In genomic region chr3:127074900-127075360, GRCh38 we compare ENCODE assay signal across 9 cellular contexts.
DNase-seq lines count a peak whose midpoint lies in the region; ATAC-seq, FAIRE-seq and TF ChIP-seq lines count a peak whose summit lies in the region.
"Had no signal": no experiment of that assay in that cellular context is flagged by ENCODE, and none has a peak within 500 bp of the region (broad histone marks: within the 10 kb centered on the region; RNA-seq: fewer than 3 reads in every experiment).

No MANE protein-coding gene starts in this region.

- no peak for TF ChIP-seq CTCF in A549 (IDR thresholded peaks at IDR 0.05)
- TF ChIP-seq CTCF in pancreas (IDR thresholded peaks at IDR 0.05) = no peak
- no peak for TF ChIP-seq CTCF in ovary (IDR thresholded peaks at IDR 0.05)

- CTCF ChIA-PET in A549 (lab: Yijun Ruan, JAX) = interaction anchor here (1.6 kb wide), 1 partner anchor 10 kb away, joined by 4 read pairs; no protein-coding TSS in a partner anchor

- H3K36me3 ChIP-seq in pancreas (no peaks in the 10 kb centered on the region), ovary (no peaks in the 10 kb centered on the region)

- TF ChIP-seq RAD21 in A549 (conservative IDR thresholded peaks at IDR 0.05 in 1 of 2, IDR thresholded peaks at IDR 0.05 in 1 of 2) = no peak

- peak; percentile 47 to 77; a peak in 4 of 6 replicates for ATAC-seq in A549
- ATAC-seq in GM18499 (IDR thresholded peaks at IDR 0.05; ENCODE audit: insufficient read depth, unreplicated experiment) = peak; percentile 75
- ATAC-seq in HG02759 (IDR thresholded peaks at IDR 0.05; ENCODE audit: unreplicated experiment) = peak; percentile 93
- peak in 3 of 4 donors; percentile 68 to 81 (median 72) for ATAC-seq in pancreas

- TF ChIP-seq POLR2A in A549 (IDR thresholded peaks at IDR 0.05; ENCODE audit: low read length) (no peak), ovary (IDR thresholded peaks at IDR 0.05) (no peak)

- intact Hi-C loops in pancreas (cut with DNase I) (no loop called here), ovary (cut with DNase I) (no loop called here)

- H3K27ac ChIP-seq in A549 (no peak overlapping the region), pancreas (no peak overlapping the region), ovary (no peak overlapping the region)

- WGBS in A549 (ENCODE audit: missing lambda C conversion rate) = 64% methylated on average over 4 of the region's 4 CpGs
- 78 to 84% methylated on average over 4 of the region's 4 CpGs for WGBS in pancreas, 2 donors
- 63 to 75% (median 67%) methylated on average over 4 of the region's 4 CpGs for WGBS in ovary, 3 donors

- DNase-seq in A549 (ENCODE audit: low read depth in 1 of 2, low spot score in 1 of 2) = no peak
- DNase-seq in NCI-H2029 treated with DMSO at 0.1 percent for 48 hours (lab: John Stamatoyannopoulos, UW) = peak; percentile 43
- DNase-seq in dedifferentiated amniotic fluid mesenchymal stem cell (ENCODE audit: extremely low spot score) = peak; percentile 40
- peak in 2 of 6 donors; percentile 35 to 49 for DNase-seq in pancreas
- DNase-seq in ovary = no peak
- DNase-seq in NCI-H69 (lab: John Stamatoyannopoulos, UW) = no peak

- no peaks in the 10 kb centered on the region for H3K27me3 ChIP-seq in pancreas
- no peaks in the 10 kb centered on the region for H3K27me3 ChIP-seq in ovary

- POLR2A ChIA-PET in A549 (lab: Yijun Ruan, JAX) = no interaction called here

- no peak for FAIRE-seq in A549 (lab: Jason Lieb, UNC)
- FAIRE-seq in pancreas (lab: Jason Lieb, UNC) = no peak
- FAIRE-seq: endometrium had no signal

- H3K4me3 ChIP-seq in A549 (no peak overlapping the region), pancreas (no peak overlapping the region), ovary (no peak overlapping the region)

- no peak overlapping the region for H3K4me2 ChIP-seq in A549

- no peaks in the 10 kb centered on the region for H3K4me1 ChIP-seq in A549
- H3K4me1 ChIP-seq in pancreas = no peaks in the 10 kb centered on the region
- H3K4me1 ChIP-seq in ovary (ENCODE audit: insufficient read depth) = no peaks in the 10 kb centered on the region

- H3K9me3 ChIP-seq in A549 (no peaks in the 10 kb centered on the region), pancreas (no peaks in the 10 kb centered on the region), ovary (no peaks in the 10 kb centered on the region)

- TF ChIP-seq EP300 in A549 (IDR thresholded peaks at IDR 0.05) (no peak), ovary (IDR thresholded peaks at IDR 0.05) (no peak)

TF ChIP-seq in A549, 52 proteins besides CTCF, POLR2A, EP300 and RAD21:
- TF ChIP-seq RNF2 (IDR thresholded peaks at IDR 0.05; ENCODE audit: borderline replicate concordance, low read depth) (no peak), NPAS2 (CRISPR knock-in tag; IDR thresholded peaks at IDR 0.05; ENCODE audit: borderline replicate concordance) (no peak), USF2 (IDR thresholded peaks at IDR 0.05) (no peak), ZC3H11A (IDR thresholded peaks at IDR 0.05) (no peak), KDM1A (IDR thresholded peaks at IDR 0.05; ENCODE audit: low read depth) (no peak), MAX (IDR thresholded peaks at IDR 0.05) (no peak), PBX3 (IDR thresholded peaks at IDR 0.05) (no peak), E2F6 (IDR thresholded peaks at IDR 0.05; ENCODE audit: borderline replicate concordance, low read depth) (no peak), EHMT2 (IDR thresholded peaks at IDR 0.05; ENCODE audit: low read depth) (no peak), FOSL2 (IDR thresholded peaks at IDR 0.05) (no peak), FOSL2 (CRISPR knock-in tag; IDR thresholded peaks at IDR 0.05) (no peak), CBX2 (IDR thresholded peaks at IDR 0.05; ENCODE audit: borderline replicate concordance, low read depth) (no peak), REST (IDR thresholded peaks at IDR 0.05) (no peak), ZFP36 (IDR thresholded peaks at IDR 0.05; ENCODE audit: borderline replicate concordance, partially characterized antibody) (no peak), FOSB (CRISPR knock-in tag; IDR thresholded peaks at IDR 0.05) (no peak), TFCP2L1 (CRISPR knock-in tag; IDR thresholded peaks at IDR 0.05) (no peak), NFE2L2 (conservative IDR thresholded peaks at IDR 0.05; ENCODE audit: low read length) (no peak), CBX8 (IDR thresholded peaks at IDR 0.05) (no peak)
TF ChIP-seq in A549: peak in this region for 0.

Comparison
In these comparisons a context has a peak if more than half of its experiments do, and no peak if none do; other contexts are left out.
1. DNase-seq: peak in NCI-H2029 treated with DMSO at 0.1 percent for 48 hours (single experiment) and dedifferentiated amniotic fluid mesenchymal stem cell (single experiment); none in A549 (0 of 2), ovary (0 of 5) and NCI-H69 (single experiment).
2. Peak in every context shown above with its lines, with median percentiles within 50 percentile points of each other: ATAC-seq.